ENCODE assay signal across 28 cellular contexts in genomic region chr1:50129201-50129600, GRCh38. TPM values are rescaled to one million over a fixed set of nuclear protein-coding genes. Genes with fewer than 3 reads are reported as not detected.
"Had no signal": no experiment of that assay in that cellular context is flagged by ENCODE, and none has a peak within 500 bp of the region (broad histone marks: within the 10 kb centered on the region; RNA-seq: fewer than 3 reads in every experiment).

No MANE protein-coding gene starts in this region.

- H3K9me3 Mint-ChIP-seq: activated CD8-positive, alpha-beta T cell treated with anti-CD3 and anti-CD28 coated beads for 36 hours; activated naive CD4-positive, alpha-beta T cell treated with anti-CD3 and anti-CD28 coated beads, Interleukin-2, amount 10 ng/mL, durations not matched to agents 7 days and 5 days; activated naive CD8-positive, alpha-beta T cell treated with anti-CD3 and anti-CD28 coated beads for 36 hours; activated T-helper 2 cell treated with anti-CD3 and anti-CD28 coated beads, Interferon-gamma antibody, Interleukin-2, Interleukin-4, amounts not matched to agents 10 μg/mL and 5 μg/mL and 100 μg/mL, durations not matched to agents 14 hours and 24 hours and 36 hours; T-cell had no signal

- H3K27me3 ChIP-seq: brain microvascular endothelial cell, cardiac muscle cell had no signal

- DNase-seq: activated CD4-positive, alpha-beta T cell treated with anti-CD3 and anti-CD28 coated beads for 4 hours; activated CD8-positive, alpha-beta memory T cell treated with anti-CD3 and anti-CD28 coated beads, Interleukin-2, amount 50 U/mL, for 4 hours; activated CD8-positive, alpha-beta T cell treated with anti-CD3 and anti-CD28 coated beads for 36 hours; activated gamma-delta T cell treated with Interleukin-2 at 50 U/mL for 16 hours; activated naive CD4-positive, alpha-beta T cell treated with anti-CD3 and anti-CD28 coated beads, Interleukin-2, amount 10 ng/mL, durations not matched to agents 7 days and 5 days; activated naive CD8-positive, alpha-beta T cell treated with anti-CD3 and anti-CD28 coated beads for 36 hours; activated T-cell treated with anti-CD3 and anti-CD28 coated beads, Interleukin-2, amount 50 U/mL, for 72 hours; brain microvascular endothelial cell; KG1; NCI-H1048; NCI-H1436 treated with DMSO at 0.1 percent for 48 hours; NCI-H187; NCI-H2081 treated with DMSO at 0.1 percent for 48 hours; NCI-H2171 treated with DMSO at 0.1 percent for 48 hours; NCI-H524; NCI-H748 treated with DMSO at 0.1 percent for 48 hours; SIG-M5; T-cell; T-helper 2 cell; T1000; WERI-Rb-1 had no signal

- H3K4me1 Mint-ChIP-seq: activated naive CD4-positive, alpha-beta T cell treated with anti-CD3 and anti-CD28 coated beads, Interleukin-2, amount 10 ng/mL, durations not matched to agents 7 days and 5 days; activated naive CD8-positive, alpha-beta T cell treated with anti-CD3 and anti-CD28 coated beads for 36 hours; T-cell had no signal

- H3K4me3 Mint-ChIP-seq: activated CD8-positive, alpha-beta T cell treated with anti-CD3 and anti-CD28 coated beads for 36 hours; activated naive CD4-positive, alpha-beta T cell treated with anti-CD3 and anti-CD28 coated beads, Interleukin-2, amount 10 ng/mL, durations not matched to agents 7 days and 5 days; activated naive CD8-positive, alpha-beta T cell treated with anti-CD3 and anti-CD28 coated beads for 36 hours; activated T-cell treated with anti-CD3 and anti-CD28 coated beads, Interleukin-2, amount 50 U/mL, for 72 hours; T-cell had no signal

- H3K36me3 Mint-ChIP-seq: activated naive CD4-positive, alpha-beta T cell treated with anti-CD3 and anti-CD28 coated beads, Interleukin-2, amount 10 ng/mL, durations not matched to agents 7 days and 5 days; activated naive CD8-positive, alpha-beta T cell treated with anti-CD3 and anti-CD28 coated beads for 36 hours; T-cell had no signal

- H3K4me3 ChIP-seq: cardiac muscle cell had no signal

- H3K27ac Mint-ChIP-seq: activated CD8-positive, alpha-beta T cell treated with anti-CD3 and anti-CD28 coated beads for 36 hours; activated naive CD4-positive, alpha-beta T cell treated with anti-CD3 and anti-CD28 coated beads, Interleukin-2, amount 10 ng/mL, durations not matched to agents 7 days and 5 days; activated naive CD8-positive, alpha-beta T cell treated with anti-CD3 and anti-CD28 coated beads for 36 hours; activated T-cell treated with anti-CD3 and anti-CD28 coated beads, Interleukin-2, amount 50 U/mL, for 72 hours; activated T-helper 2 cell treated with anti-CD3 and anti-CD28 coated beads, Interferon-gamma antibody, Interleukin-2, Interleukin-4, amounts not matched to agents 10 μg/mL and 5 μg/mL and 100 μg/mL, durations not matched to agents 14 hours and 24 hours and 36 hours; T-cell had no signal

- H3K27ac ChIP-seq: brain microvascular endothelial cell, cardiac muscle cell, WERI-Rb-1 had no signal

- H3K27me3 Mint-ChIP-seq: activated naive CD4-positive, alpha-beta T cell treated with anti-CD3 and anti-CD28 coated beads, Interleukin-2, amount 10 ng/mL, durations not matched to agents 7 days and 5 days had no signal

- ATAC-seq: activated CD4-positive, CD25-positive, alpha-beta regulatory T cell treated with anti-CD3 and anti-CD28 coated beads, Interleukin-2, amount 50 U/mL, for 24 hours; activated CD8-positive, alpha-beta T cell treated with anti-CD3 and anti-CD28 coated beads for 36 hours; activated T-cell treated with anti-CD3 and anti-CD28 coated beads, Interleukin-2, amount 50 U/mL, for 72 hours; T-cell had no signal

- H3K36me3 ChIP-seq: brain microvascular endothelial cell, cardiac muscle cell, WERI-Rb-1 had no signal

RNA-seq across cellular contexts. Expression of gene ELAVL4, which starts 20.5 kb away (rescaled TPM):
- total RNA-seq: activated CD8-positive, alpha-beta T cell treated with anti-CD3 and anti-CD28 coated beads for 36 hours; activated naive CD8-positive, alpha-beta T cell treated with anti-CD3 and anti-CD28 coated beads for 36 hours; activated T-cell treated with anti-CD3 and anti-CD28 coated beads, Interleukin-2, amount 50 U/mL, for 72 hours; activated T-helper 2 cell treated with anti-CD3 and anti-CD28 coated beads, Interferon-gamma antibody, Interleukin-2, Interleukin-4, amounts not matched to agents 10 μg/mL and 5 μg/mL and 100 μg/mL, durations not matched to agents 14 hours and 24 hours and 36 hours; cardiac muscle cell; LHCN-M2; M059J; OCI-LY7; RPMI7951; T-cell had no signal
- polyA plus RNA-seq: cardiac muscle cell had no signal
